Comparison of ENCODE assay signal across 1 cellular context in genomic region chr10:46551701-46552525, GRCh38.
TF ChIP-seq lines count a peak whose summit lies in the region.

No MANE protein-coding gene starts in this region.

TF ChIP-seq in K562, 482 proteins besides CTCF, POLR2A, EP300 and RAD21 (continued from another document):
- TF ChIP-seq ZBTB40 (IDR thresholded peaks at IDR 0.05) (no peak), ZBTB40 (CRISPR knock-in tag; IDR thresholded peaks at IDR 0.05) (no peak), RFX7 (CRISPR knock-in tag; IDR thresholded peaks at IDR 0.05) (no peak), CAMTA2 (CRISPR knock-in tag; conservative IDR thresholded peaks at IDR 0.05) (no peak), SREBF2 (CRISPR knock-in tag; IDR thresholded peaks at IDR 0.05) (no peak), CREM (IDR thresholded peaks at IDR 0.05; ENCODE audit: low read depth) (no peak), HDAC1 (IDR thresholded peaks at IDR 0.05) (no peak), CTCFL (IDR thresholded peaks at IDR 0.05; ENCODE audit: borderline replicate concordance, insufficient read depth, low read depth, low read length, poor library complexity, severe bottlenecking) (no peak), THAP7 (CRISPR knock-in tag; IDR thresholded peaks at IDR 0.05) (no peak), RFX5 (IDR thresholded peaks at IDR 0.05; ENCODE audit: low read depth, low read length) (no peak), ASH1L (IDR thresholded peaks at IDR 0.05; ENCODE audit: borderline replicate concordance, low read depth, partially characterized antibody) (no peak), ZC3H11A (IDR thresholded peaks at IDR 0.05; ENCODE audit: low read depth, low read length) (no peak), HMGN3 (IDR thresholded peaks at IDR 0.05; ENCODE audit: borderline replicate concordance, extremely low read depth, insufficient read length, low read depth, low read length) (no peak), LCOR (CRISPR knock-in tag; IDR thresholded peaks at IDR 0.05) (no peak), FOXA1 (IDR thresholded peaks at IDR 0.05; ENCODE audit: borderline replicate concordance) (no peak), MCM3 (IDR thresholded peaks at IDR 0.05) (peak; percentile 72; the same call in 1 of the 2 replicates), MCM7 (IDR thresholded peaks at IDR 0.05) (0 out of 4 replicates have a peak, but pooled peaks of 1 of the 2 experiments have one; percentile 19), FOXP1 (CRISPR knock-in tag; IDR thresholded peaks at IDR 0.05) (no peak), SNIP1 (IDR thresholded peaks at IDR 0.05; ENCODE audit: low read depth) (no peak)
- TF ChIP-seq, protein P1, sequence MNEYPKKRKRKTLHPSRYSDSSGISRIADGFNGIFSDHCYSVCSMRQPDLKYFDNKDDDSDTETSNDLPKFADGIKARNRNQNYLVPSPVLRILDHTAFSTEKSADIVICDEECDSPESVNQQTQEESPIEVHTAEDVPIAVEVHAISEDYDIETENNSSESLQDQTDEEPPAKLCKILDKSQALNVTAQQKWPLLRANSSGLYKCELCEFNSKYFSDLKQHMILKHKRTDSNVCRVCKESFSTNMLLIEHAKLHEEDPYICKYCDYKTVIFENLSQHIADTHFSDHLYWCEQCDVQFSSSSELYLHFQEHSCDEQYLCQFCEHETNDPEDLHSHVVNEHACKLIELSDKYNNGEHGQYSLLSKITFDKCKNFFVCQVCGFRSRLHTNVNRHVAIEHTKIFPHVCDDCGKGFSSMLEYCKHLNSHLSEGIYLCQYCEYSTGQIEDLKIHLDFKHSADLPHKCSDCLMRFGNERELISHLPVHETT (CRISPR knock-in tag; conservative IDR thresholded peaks at IDR 0.05 in 1 of 2, IDR thresholded peaks at IDR 0.05 in 1 of 2): peak in 1 of 2 experiments; percentile 63; a peak in 1 of 4 replicates
- TF ChIP-seq, protein P2, sequence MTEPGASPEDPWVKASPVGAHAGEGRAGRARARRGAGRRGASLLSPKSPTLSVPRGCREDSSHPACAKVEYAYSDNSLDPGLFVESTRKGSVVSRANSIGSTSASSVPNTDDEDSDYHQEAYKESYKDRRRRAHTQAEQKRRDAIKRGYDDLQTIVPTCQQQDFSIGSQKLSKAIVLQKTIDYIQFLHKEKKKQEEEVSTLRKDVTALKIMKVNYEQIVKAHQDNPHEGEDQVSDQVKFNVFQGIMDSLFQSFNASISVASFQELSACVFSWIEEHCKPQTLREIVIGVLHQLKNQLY (CRISPR knock-in tag; conservative IDR thresholded peaks at IDR 0.05): no peak
- TF ChIP-seq, protein P3, sequence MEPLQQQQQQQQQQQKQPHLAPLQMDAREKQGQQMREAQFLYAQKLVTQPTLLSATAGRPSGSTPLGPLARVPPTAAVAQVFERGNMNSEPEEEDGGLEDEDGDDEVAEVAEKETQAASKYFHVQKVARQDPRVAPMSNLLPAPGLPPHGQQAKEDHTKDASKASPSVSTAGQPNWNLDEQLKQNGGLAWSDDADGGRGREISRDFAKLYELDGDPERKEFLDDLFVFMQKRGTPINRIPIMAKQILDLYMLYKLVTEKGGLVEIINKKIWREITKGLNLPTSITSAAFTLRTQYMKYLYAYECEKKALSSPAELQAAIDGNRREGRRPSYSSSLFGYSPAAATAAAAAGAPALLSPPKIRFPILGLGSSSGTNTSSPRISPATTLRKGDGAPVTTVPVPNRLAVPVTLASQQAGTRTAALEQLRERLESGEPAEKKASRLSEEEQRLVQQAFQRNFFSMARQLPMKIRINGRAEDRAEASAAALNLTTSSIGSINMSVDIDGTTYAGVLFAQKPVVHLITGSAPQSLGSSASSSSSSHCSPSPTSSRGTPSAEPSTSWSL (CRISPR knock-in tag; IDR thresholded peaks at IDR 0.05; ENCODE audit: borderline replicate concordance): 0 out of 2 replicates have a peak, but pooled peaks have one; percentile 47
